ENCODE assay signal across 19 cellular contexts in genomic region chr2:10245661-10246060, GRCh38.
"Had no signal": no experiment of that assay in that cellular context is flagged by ENCODE, and none has a peak within 500 bp of the region (broad histone marks: within the 10 kb centered on the region; RNA-seq: fewer than 3 reads in every experiment).

No MANE protein-coding gene starts in this region.

- H3K4me3 ChIP-seq: upper lobe of left lung had no signal

- H3K4me1 Mint-ChIP-seq: activated naive CD4-positive, alpha-beta T cell treated with anti-CD3 and anti-CD28 coated beads, Interleukin-2, amount 10 ng/mL, durations not matched to agents 7 days and 5 days; memory B cell; nephron; T-helper 17 cell had no signal

- H3K27ac ChIP-seq: upper lobe of left lung had no signal

- H3K36me3 ChIP-seq: upper lobe of left lung had no signal

- H3K27ac Mint-ChIP-seq: activated CD4-positive, alpha-beta memory T cell treated with anti-CD3 and anti-CD28 coated beads for 36 hours; activated naive CD4-positive, alpha-beta T cell treated with anti-CD3 and anti-CD28 coated beads, Interleukin-2, amount 10 ng/mL, durations not matched to agents 7 days and 5 days; memory B cell; nephron; T-helper 17 cell had no signal

- H3K4me1 ChIP-seq: upper lobe of left lung had no signal

- H3K4me3 Mint-ChIP-seq: activated CD4-positive, alpha-beta memory T cell treated with anti-CD3 and anti-CD28 coated beads for 36 hours; activated naive CD4-positive, alpha-beta T cell treated with anti-CD3 and anti-CD28 coated beads, Interleukin-2, amount 10 ng/mL, durations not matched to agents 7 days and 5 days; memory B cell; nephron; T-helper 17 cell had no signal

- H3K27me3 Mint-ChIP-seq: activated CD4-positive, alpha-beta memory T cell treated with anti-CD3 and anti-CD28 coated beads for 36 hours; memory B cell; T-helper 17 cell had no signal

- ATAC-seq: stimulated activated naive CD8-positive, alpha-beta T cell treated with anti-CD3 and anti-CD28 coated beads, Interleukin-15, Interleukin-2, amounts not matched to agents 100 U/mL and 50 U/mL, for 24 hours; T-helper 17 cell had no signal

- DNase-seq: activated CD4-positive, alpha-beta memory T cell treated with anti-CD3 and anti-CD28 coated beads for 36 hours; activated CD4-positive, alpha-beta T cell treated with anti-CD3 and anti-CD28 coated beads for 48 hours; activated CD4-positive, CD25-positive, alpha-beta regulatory T cell; activated effector memory CD4-positive, alpha-beta T cell treated with anti-CD3 and anti-CD28 coated beads, Interleukin-2, amount 50 U/mL, for 16 hours; activated naive CD4-positive, alpha-beta T cell treated with anti-CD3 and anti-CD28 coated beads, Interleukin-2, amount 10 ng/mL, durations not matched to agents 7 days and 5 days; activated T-cell treated with anti-CD3 and anti-CD28 coated beads for 4 hours; amygdala; erythroblast; foreskin fibroblast; kidney glomerular epithelial cell; nucleus accumbens; retina; stimulated activated CD4-positive, alpha-beta T cell treated with anti-CD3 and anti-CD28 coated beads, Interleukin-12 subunit alpha, Interleukin-12 subunit beta, amount 100 ng/mL, for 4 hours; stimulated activated CD4-positive, alpha-beta T cell treated with anti-CD3 and anti-CD28 coated beads, Interleukin-4, amount 100 ng/mL, for 4 hours; stimulated activated naive CD8-positive, alpha-beta T cell treated with anti-CD3 and anti-CD28 coated beads, Interleukin-15, Interleukin-2, amounts not matched to agents 100 U/mL and 50 U/mL, for 24 hours; T-helper 17 cell; upper lobe of left lung had no signal

- H3K27me3 ChIP-seq: upper lobe of left lung had no signal
